Comparison of ENCODE assay signal across 19 cellular contexts in genomic region chr2:200212862-200213425, GRCh38.
A peak's percentile ranks its signal among the peaks of the same experiment; 100 is the strongest.
DNase-seq lines count a peak whose midpoint lies in the region; TF ChIP-seq lines count a peak whose summit lies in the region.
"Had no signal": no experiment of that assay in that cellular context is flagged by ENCODE, and none has a peak within 500 bp of the region (broad histone marks: within the 10 kb centered on the region; RNA-seq: fewer than 3 reads in every experiment).

No MANE protein-coding gene starts in this region.

- POLR2A ChIA-PET in MCF 10A (lab: Yijun Ruan, JAX) = no interaction called here

- no peak overlapping the region for H2AK5ac ChIP-seq in mesenchymal stem cell (ENCODE audit: low read length, severe bottlenecking)

- H2AFZ ChIP-seq in smooth muscle cell (ENCODE audit: low read depth) = peak overlapping the region; percentile 51
- H2AFZ ChIP-seq in mesenchymal stem cell (ENCODE audit: low read depth, low read length) = no peak overlapping the region
- H2AFZ ChIP-seq: PC-9 had no signal

- no peaks in the 10 kb centered on the region for H3K9me3 ChIP-seq in smooth muscle cell (replicated peaks; ENCODE audit: low read depth)
- H3K9me3 ChIP-seq in mesenchymal stem cell (ENCODE audit: control insufficient read depth, low read length) = no peaks in the 10 kb centered on the region
- H3K9me3 ChIP-seq: BE2C had no signal

- H3K36me3 ChIP-seq in smooth muscle cell (ENCODE audit: low read depth) (no peaks in the 10 kb centered on the region), mesenchymal stem cell (ENCODE audit: control insufficient read depth in 1 of 2, insufficient read depth in 2 of 2, low read depth in 1 of 2, low read length in 2 of 2) (no peaks in the 10 kb centered on the region)
- H3K36me3 ChIP-seq: BE2C had no signal

- H3K4me1 ChIP-seq in smooth muscle cell (ENCODE audit: low read depth) (peaks cover 10% of the 10 kb centered on the region), mesenchymal stem cell (ENCODE audit: control insufficient read depth, insufficient read depth, low read depth, low read length) (peaks cover 2% of the 10 kb centered on the region)

- H4K8ac ChIP-seq in mesenchymal stem cell (ENCODE audit: low read length) = no peak overlapping the region

- WGBS in smooth muscle cell (ENCODE audit: low lambda C conversion rate) = 90% methylated on average over 5 of the region's 5 CpGs
- 87% methylated on average over 4 of the region's 5 CpGs for WGBS in mesenchymal stem cell

- H2BK5ac ChIP-seq in mesenchymal stem cell (ENCODE audit: low read depth, low read length, poor library complexity, severe bottlenecking) = no peak overlapping the region

- H3K9ac ChIP-seq in smooth muscle cell (ENCODE audit: low read depth) = no peak overlapping the region
- no peak overlapping the region for H3K9ac ChIP-seq in mesenchymal stem cell (ENCODE audit: low read length)

- H3K27ac ChIP-seq in smooth muscle cell (ENCODE audit: low read depth) (no peak overlapping the region), mesenchymal stem cell (ENCODE audit: low read length, poor library complexity, severe bottlenecking) (no peak overlapping the region)
- H3K27ac ChIP-seq: 22Rv1, HL-60, PC-9 had no signal

- H3K9me3 Mint-ChIP-seq in MCF 10A (ENCODE audit: unreplicated experiment) = peaks cover 9% of the 10 kb centered on the region
- H3K9me3 Mint-ChIP-seq: CD8-positive, alpha-beta T cell had no signal

- H3K23ac ChIP-seq in mesenchymal stem cell (ENCODE audit: low read length in 2 of 2) = no peak overlapping the region

- no peak overlapping the region for H3K18ac ChIP-seq in mesenchymal stem cell (ENCODE audit: low read depth in 1 of 2, low read length in 2 of 2)

- CTCF ChIA-PET in MCF 10A (lab: Yijun Ruan, JAX) = interaction anchor here (1.0 kb wide), 1 partner anchor 13 kb away, joined by 3 read pairs; no protein-coding TSS in a partner anchor

- no peak overlapping the region for H2BK15ac ChIP-seq in mesenchymal stem cell (ENCODE audit: low read depth, poor library complexity, severe bottlenecking)

- H3K36me3 Mint-ChIP-seq in MCF 10A (ENCODE audit: insufficient read depth, unreplicated experiment) = no peaks in the 10 kb centered on the region
- H3K36me3 Mint-ChIP-seq: CD8-positive, alpha-beta T cell had no signal

- no peaks in the 10 kb centered on the region for H4K20me1 ChIP-seq in smooth muscle cell (ENCODE audit: low read depth)

- TF ChIP-seq CTCF in smooth muscle cell (IDR thresholded peaks at IDR 0.05; ENCODE audit: borderline replicate concordance, insufficient read depth, poor library complexity, severe bottlenecking) = no peak
- no peak for TF ChIP-seq CTCF in MCF 10A (IDR thresholded peaks at IDR 0.05; ENCODE audit: unreplicated experiment)

- no peaks in the 10 kb centered on the region for H3K79me1 ChIP-seq in mesenchymal stem cell (replicated peaks; ENCODE audit: low read length, poor library complexity, severe bottlenecking)

- no peaks in the 10 kb centered on the region for H3K27me3 ChIP-seq in smooth muscle cell (ENCODE audit: low read depth)
- peaks cover 0 to 6% of the 10 kb centered on the region in 2 experiments for H3K27me3 ChIP-seq in mesenchymal stem cell (ENCODE audit: control insufficient read depth in 1 of 2, insufficient read depth in 1 of 2, low read length in 2 of 2)
- H3K27me3 ChIP-seq: BE2C had no signal

- H3K14ac ChIP-seq in mesenchymal stem cell (ENCODE audit: low read length in 2 of 2) = no peak overlapping the region

- no peak overlapping the region for H4K91ac ChIP-seq in mesenchymal stem cell (ENCODE audit: low read length)

- intact Hi-C loops in MCF 10A (cut with micrococcal nuclease) = no loop called here

- H3K27ac Mint-ChIP-seq in MCF 10A (ENCODE audit: low read depth, unreplicated experiment) = no peak overlapping the region
- H3K27ac Mint-ChIP-seq: CD8-positive, alpha-beta T cell had no signal

- H3K4me2 ChIP-seq in smooth muscle cell = no peak overlapping the region
- H3K4me2 ChIP-seq in mesenchymal stem cell (ENCODE audit: low read length, poor library complexity, severe bottlenecking) = no peak overlapping the region
- H3K4me2 ChIP-seq: PC-9 had no signal

- no peak overlapping the region for H3K4ac ChIP-seq in mesenchymal stem cell (ENCODE audit: low read depth in 1 of 2, low read length in 2 of 2)

- no peak overlapping the region for H2BK12ac ChIP-seq in mesenchymal stem cell (ENCODE audit: low read length in 2 of 2)

- peak; percentile 14 for DNase-seq in NCI-H1694 (lab: John Stamatoyannopoulos, UW)
- no peak for DNase-seq in NCI-H1694 treated with DMSO at 0.1 percent for 48 hours (lab: John Stamatoyannopoulos, UW)
- peak; percentile 1 for DNase-seq in NCI-H69 (lab: John Stamatoyannopoulos, UW)
- peak; percentile 79 for DNase-seq in myocyte (ENCODE audit: low read depth)
- DNase-seq in smooth muscle cell (lab: John Stamatoyannopoulos, UW; ENCODE audit: unreplicated experiment) = no peak
- no peak for DNase-seq in NCI-H187 (lab: John Stamatoyannopoulos, UW)
- DNase-seq in MCF 10A (ENCODE audit: unreplicated experiment) = no peak
- no peak for DNase-seq in mesenchymal stem cell
- DNase-seq: BE2C; CD8-positive, alpha-beta T cell; DND-41; KBM-7; NCI-H1048; NCI-H146; NCI-H446 treated with DMSO at 0.1 percent for 48 hours; NCI-H774; PC-9 had no signal

- no peaks in the 10 kb centered on the region for H3K4me1 Mint-ChIP-seq in MCF 10A (ENCODE audit: insufficient read depth, unreplicated experiment)

- no peaks in the 10 kb centered on the region for H3K27me3 Mint-ChIP-seq in MCF 10A (ENCODE audit: insufficient read depth, unreplicated experiment)

- BruUV-seq in MCF 10A (replicated peaks; lab: Mats Ljungman, UMichigan) = no TSS peak

- no peak overlapping the region for H3K4me3 Mint-ChIP-seq in MCF 10A (ENCODE audit: unreplicated experiment)
- H3K4me3 Mint-ChIP-seq: CD8-positive, alpha-beta T cell had no signal

- H2BK120ac ChIP-seq in mesenchymal stem cell (ENCODE audit: low read depth, low read length) = no peak overlapping the region

- H3F3A ChIP-seq in smooth muscle cell (ENCODE audit: low read depth) = no peaks in the 10 kb centered on the region

- H3K4me3 ChIP-seq in smooth muscle cell (no peak overlapping the region), mesenchymal stem cell (ENCODE audit: insufficient read depth in 1 of 2, low read depth in 1 of 2, low read length in 2 of 2) (no peak overlapping the region)
- H3K4me3 ChIP-seq: PC-9 had no signal

- no peaks in the 10 kb centered on the region for H3K79me2 ChIP-seq in smooth muscle cell (ENCODE audit: low read depth)

Comparison
In these comparisons a context has a peak if more than half of its experiments do, and no peak if none do; other contexts are left out.
1. DNase-seq: peak in NCI-H1694 (single experiment), NCI-H69 (single experiment) and myocyte (single experiment); none in NCI-H1694 treated with DMSO at 0.1 percent for 48 hours (single experiment), smooth muscle cell (single experiment), NCI-H187 (0 of 2), MCF 10A (single experiment) and mesenchymal stem cell (single experiment).